In genomic region chr10:71358906-71359305, GRCh38 we compare ENCODE assay signal across 1 cellular context. TPM values are rescaled to one million over a fixed set of nuclear protein-coding genes. Genes with fewer than 3 reads are reported as not detected.
"Had no signal": no experiment of that assay in that cellular context is flagged by ENCODE, and none has a peak within 500 bp of the region (broad histone marks: within the 10 kb centered on the region; RNA-seq: fewer than 3 reads in every experiment).

No MANE protein-coding gene starts in this region.

RNA-seq across cellular contexts. Expression of gene CDH23, which starts 37.8 kb away (rescaled TPM):
- total RNA-seq: renal cortical epithelial cell had no signal
